8 cellular contexts compared by ENCODE assay signal in genomic region chr5:142548739-142549275, GRCh38.
DNase-seq lines count a peak whose midpoint lies in the region; ATAC-seq, FAIRE-seq and TF ChIP-seq lines count a peak whose summit lies in the region.

No MANE protein-coding gene starts in this region.

- no peak for ATAC-seq in GM21723 (IDR thresholded peaks at IDR 0.05; ENCODE audit: unreplicated experiment)

- peaks cover 42% of the 10 kb centered on the region for H3K4me1 ChIP-seq in keratinocyte (ENCODE audit: control insufficient read depth, extremely low read depth, insufficient read depth, low read length)

- no peaks in the 10 kb centered on the region for H3K9me3 ChIP-seq in keratinocyte (ENCODE audit: control insufficient read depth, low read depth, low read length)

- H3K27me3 ChIP-seq in keratinocyte (ENCODE audit: control insufficient read depth, extremely low read depth, insufficient read depth, low read length): no peaks in the 10 kb centered on the region

- H3K4me3 ChIP-seq in GM12875 (ENCODE audit: low read depth, low read length) (no peak overlapping the region), keratinocyte (ENCODE audit: control insufficient read depth in 2 of 3, extremely low read depth in 1 of 3, insufficient read depth in 2 of 3, low read depth in 1 of 3, low read length in 3 of 3) (no peak overlapping the region)

- H3K9me1 ChIP-seq in keratinocyte (ENCODE audit: control insufficient read depth, extremely low read depth, insufficient read depth, low read length): no peaks in the 10 kb centered on the region

- no peak overlapping the region for H3K4me2 ChIP-seq in keratinocyte (ENCODE audit: control insufficient read depth, extremely low read depth, insufficient read depth, low read depth, low read length)

- H3K27ac ChIP-seq in caudate nucleus (ENCODE audit: low read depth, low read length) (no peak overlapping the region), keratinocyte (ENCODE audit: control insufficient read depth, insufficient read depth, low read length) (no peak overlapping the region)

- FAIRE-seq in keratinocyte (lab: Jason Lieb, UNC): peak; percentile 71

- H4K20me1 ChIP-seq in keratinocyte (ENCODE audit: control insufficient read depth, extremely low read depth, insufficient read depth, low read length): no peaks in the 10 kb centered on the region

- H2AFZ ChIP-seq in keratinocyte (ENCODE audit: control insufficient read depth, low read length): no peak overlapping the region

- DNase-seq in AG08395 (ENCODE audit: low spot score): peak; percentile 86
- peak; percentile 84 for DNase-seq in NCI-H1436 (lab: John Stamatoyannopoulos, UW)
- DNase-seq in SKM-1 (lab: John Stamatoyannopoulos, UW; ENCODE audit: unreplicated experiment): peak; percentile 68
- DNase-seq in caudate nucleus (lab: John Stamatoyannopoulos, UW): peak in 38 of 61 donors; percentile 1 to 66 (median 22)
- peak; percentile 79 for DNase-seq in keratinocyte (ENCODE audit: low read depth, low spot score)
- peak; percentile 31 for DNase-seq in stimulated activated CD4-positive, alpha-beta T cell treated with anti-CD3 and anti-CD28 coated beads, Interleukin-4, amount 100 ng/mL, for 24 hours

- H3K79me2 ChIP-seq in keratinocyte (ENCODE audit: control insufficient read depth, insufficient read depth, low read length): no peaks in the 10 kb centered on the region

- dilution Hi-C loops in keratinocyte (cut with MboI; ENCODE audit: extremely low pct_ligation_motif_present, low sequenced_read_pairs): loop anchor here (5.0 kb wide), 1 partner anchor 247 kb away; no protein-coding TSS in a partner anchor

- no peak overlapping the region for H3K9ac ChIP-seq in keratinocyte (ENCODE audit: control insufficient read depth, extremely low read depth, insufficient read depth, low read length)

- H3K36me3 ChIP-seq in keratinocyte (ENCODE audit: control insufficient read depth in 2 of 2, extremely low read depth in 1 of 2, insufficient read depth in 2 of 2, low read length in 2 of 2): no peaks in the 10 kb centered on the region

- TF ChIP-seq CTCF in GM12875 (IDR thresholded peaks at IDR 0.05; ENCODE audit: borderline replicate concordance, insufficient read depth, low read depth, low read length): 0 out of 2 replicates have a peak, but pooled peaks have one; percentile 29
- peak; percentile 75 to 95 (median 81) for TF ChIP-seq CTCF in keratinocyte (optimal IDR thresholded peaks at IDR 0.05 in 1 of 3, IDR thresholded peaks at IDR 0.05 in 1 of 3, conservative IDR thresholded peaks at IDR 0.05 in 1 of 3; ENCODE audit: extremely low read depth in 1 of 3, insufficient read depth in 2 of 3, low read length in 3 of 3)

Comparison
In these comparisons a context has a peak if more than half of its experiments do, and no peak if none do; other contexts are left out.
1. DNase-seq: peak in every context shown above with its lines; median percentile 86 in AG08395; 84 in NCI-H1436; 79 in keratinocyte; 68 in SKM-1; 31 in stimulated activated CD4-positive, alpha-beta T cell treated with anti-CD3 and anti-CD28 coated beads, Interleukin-4, amount 100 ng/mL, for 24 hours; 22 in caudate nucleus.